Comparison of ENCODE assay signal across 8 cellular contexts in the genomic region with DNA sequence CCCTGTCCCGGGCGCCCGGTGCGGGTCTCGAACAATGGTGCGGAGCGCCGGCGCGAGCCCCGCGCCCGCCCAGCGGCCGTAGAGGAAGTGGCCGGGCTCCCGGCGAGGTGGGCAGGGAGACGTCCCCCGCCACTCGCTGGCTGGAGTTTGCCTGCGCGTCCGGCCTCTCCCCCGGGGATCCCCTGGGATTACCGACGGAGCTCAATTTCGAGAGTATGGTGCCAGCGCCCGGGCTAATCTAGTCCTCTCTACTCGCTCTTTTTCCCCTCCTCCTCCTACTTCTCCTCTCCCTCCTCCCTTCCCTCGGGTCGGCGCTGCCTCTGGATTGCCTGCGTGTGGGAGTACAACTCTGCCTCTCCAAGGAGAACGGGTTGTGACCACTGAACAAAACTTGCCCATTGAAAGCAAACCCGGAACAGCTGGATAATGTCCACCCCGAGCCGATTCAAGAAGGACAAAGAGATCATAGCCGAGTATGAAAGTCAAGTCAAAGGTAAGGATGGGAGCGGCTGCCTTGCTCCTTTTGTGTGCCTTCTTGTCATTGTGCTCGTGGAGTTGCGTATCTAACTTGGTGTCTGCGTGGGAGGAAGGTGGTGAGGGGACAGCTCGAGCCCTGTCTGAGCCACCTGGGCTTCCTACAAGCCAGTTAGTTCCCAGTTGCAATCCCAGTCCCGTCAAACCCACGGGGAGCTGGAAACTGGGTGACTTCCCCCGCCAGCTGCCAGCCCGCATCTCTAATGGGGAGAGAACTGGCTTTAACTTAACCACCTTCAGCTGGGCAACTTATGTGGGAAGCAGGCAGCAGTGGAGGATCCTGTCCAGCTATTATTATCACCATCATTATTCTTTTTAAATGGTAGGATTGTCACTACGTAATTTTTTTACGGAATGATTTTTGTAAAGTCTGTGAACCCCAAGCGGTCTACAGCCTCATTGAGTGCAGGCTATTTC. TPM values are rescaled to one million over a fixed set of nuclear protein-coding genes. Genes with fewer than 3 reads are reported as not detected.
DNase-seq lines count a peak whose midpoint lies in the region; ATAC-seq and TF ChIP-seq lines count a peak whose summit lies in the region.

SRGAP1 (plus strand) TSS at position 310 of the 951 bp plus-strand sequence; CDS start at position 427, 117 bp downstream.

- H3K27ac ChIP-seq in epithelial cell of prostate (peak within 1 kb of the TSS; percentile 71), mesendoderm (ENCODE audit: low read depth, low read length) (peak within 1 kb of the TSS; percentile 42), temporal lobe (ENCODE audit: low read depth, low read length) (peak within 1 kb of the TSS; percentile 79)

- peak within 1 kb of the TSS; percentile 41 for H3K4ac ChIP-seq in mesendoderm (ENCODE audit: low read depth, low read length)

- H4K5ac ChIP-seq in mesendoderm (ENCODE audit: low read length), result no peak within 1 kb of the TSS

- H3K4me1 ChIP-seq in mesendoderm (ENCODE audit: control insufficient read depth, low read depth, low read length), result peaks cover 7% of the 10 kb centered on the region

- peak; percentile 44 for DNase-seq in DMS153 treated with DMSO at 0.1 percent for 48 hours (lab: John Stamatoyannopoulos, UW; ENCODE audit: unreplicated experiment)
- DNase-seq in LNCaP clone FGC (ENCODE audit: low read depth), result no peak
- DNase-seq in T-cell, result peak in 4 of 34 experiments; percentile 1 to 7 (median 4)
- DNase-seq in epithelial cell of prostate (ENCODE audit: low read depth, low spot score), result no peak
- peak; percentile 65 for DNase-seq in mesendoderm
- DNase-seq in NK-92 treated with Interleukin-12 subunit alpha and Interleukin-12 subunit beta, amount 100 ng/mL, for 24 hours (lab: John Stamatoyannopoulos, UW), result no peak

- peaks cover 10% of the 10 kb centered on the region for H3K79me1 ChIP-seq in mesendoderm (ENCODE audit: low read length)

- H3K4me1 Mint-ChIP-seq in T-cell, result peaks cover 6 to 11% (median 10%) of the 10 kb centered on the region in 3 donors

- H3K36me3 Mint-ChIP-seq in T-cell, result no peaks in the 10 kb centered on the region

- peak; percentile 24 for TF ChIP-seq CTCF in LNCaP clone FGC (IDR thresholded peaks at IDR 0.05; ENCODE audit: control insufficient read depth, extremely low read depth, insufficient read depth)

- peak; percentile 27 for ATAC-seq in GM21529 (IDR thresholded peaks at IDR 0.05; ENCODE audit: unreplicated experiment)
- peak in 3 of 4 experiments; percentile 5 to 13 (median 6) for ATAC-seq in T-cell (replicated peaks in 1 of 4)

- peak within 1 kb of the TSS; percentile 84 to 90 (median 89) for H3K4me3 Mint-ChIP-seq in T-cell

- POLR2A ChIA-PET in T-cell (lab: Charles Lee), result no interaction called here

- peak within 1 kb of the TSS; percentile 70 for H3K56ac ChIP-seq in mesendoderm (ENCODE audit: low read length)

- no peak within 1 kb of the TSS for H2BK120ac ChIP-seq in mesendoderm (ENCODE audit: low read depth, low read length)

- WGBS in mesendoderm (ENCODE audit: extremely low coverage, insufficient coverage, low lambda C conversion rate), result no CpG with 5 or more reads among the region's 52 CpGs

- peaks cover 6% of the 10 kb centered on the region for H3K79me2 ChIP-seq in mesendoderm (ENCODE audit: control insufficient read depth, insufficient read depth, low read length)

- CTCF ChIA-PET in T-cell (lab: Charles Lee), result interaction anchor here in 1 of 2 donors (0.5 to 0.6 kb wide), 2 partner anchors 16 to 612 kb away, joined by 3 read pairs; no protein-coding TSS in a partner anchor

- no peak within 1 kb of the TSS for H2BK15ac ChIP-seq in mesendoderm (replicated peaks; ENCODE audit: low read depth)

- peak within 1 kb of the TSS; percentile 26 for H3K4me2 ChIP-seq in mesendoderm (ENCODE audit: low read length)

- H3K36me3 ChIP-seq in mesendoderm (ENCODE audit: control insufficient read depth, insufficient read depth, low read length), result no peaks in the 10 kb centered on the region

- H3K18ac ChIP-seq in mesendoderm (ENCODE audit: low read length), result peak within 1 kb of the TSS; percentile 17

- H3K23ac ChIP-seq in mesendoderm (ENCODE audit: low read length), result peak within 1 kb of the TSS; percentile 2

- no peaks in the 10 kb centered on the region for H3K27me3 ChIP-seq in mesendoderm (ENCODE audit: insufficient read depth, low read length, poor library complexity)

- no peak within 1 kb of the TSS for H3K27ac Mint-ChIP-seq in T-cell

- H3K9me3 Mint-ChIP-seq in T-cell, result no peaks in the 10 kb centered on the region

- no peak within 1 kb of the TSS for H4K8ac ChIP-seq in mesendoderm (ENCODE audit: low read depth, low read length)

- peak within 1 kb of the TSS; percentile 59 for H2BK5ac ChIP-seq in mesendoderm (ENCODE audit: low read length)

- H3K4me3 ChIP-seq in LNCaP clone FGC (ENCODE audit: low read depth, low read length), result peak within 1 kb of the TSS; percentile 80
- peak within 1 kb of the TSS; percentile 79 for H3K4me3 ChIP-seq in mesendoderm (ENCODE audit: low read length)

- peak within 1 kb of the TSS; percentile 84 for H3K9ac ChIP-seq in mesendoderm (ENCODE audit: low read length)

- H3K27me3 Mint-ChIP-seq in T-cell, result peaks cover 25 to 26% of the 10 kb centered on the region in 2 donors

- no peak within 1 kb of the TSS for H2AK5ac ChIP-seq in mesendoderm (ENCODE audit: low read length)

RNA-seq across cellular contexts. Expression of gene SRGAP1, which starts in this region (rescaled TPM):
- total RNA-seq in T-cell, result under 1 TPM in 4 of 5 donors, not detected in 1; 0.07 to 0.38 (median 0.17) TPM
- polyA plus RNA-seq in mesendoderm (2013, experiment 1 of 2), result 4.4 TPM
- polyA plus RNA-seq in mesendoderm (2013, experiment 2 of 2), result 3.6 TPM
- 38.8 TPM for total RNA-seq in temporal lobe

Comparison
In these comparisons a context has a peak if more than half of its experiments do, and no peak if none do; other contexts are left out.
1. RNA of gene SRGAP1 (total RNA-seq): 38.8 TPM in temporal lobe (single experiment); 0.07 to 0.38 TPM in T-cell; every median in the first group is over 10 times any median in the second.
2. Peak in ATAC-seq in T-cell; RNA of the gene not detected or under 1 TPM.
3. DNase-seq: peak in DMS153 treated with DMSO at 0.1 percent for 48 hours (single experiment) and mesendoderm (single experiment); none in LNCaP clone FGC (single experiment), epithelial cell of prostate (single experiment) and NK-92 treated with Interleukin-12 subunit alpha and Interleukin-12 subunit beta, amount 100 ng/mL, for 24 hours (single experiment).
4. Peak in every context shown above with its lines, with median percentiles within 50 percentile points of each other: H3K27ac ChIP-seq.